Comparison of ENCODE assay signal across 22 cellular contexts in the genomic region with DNA sequence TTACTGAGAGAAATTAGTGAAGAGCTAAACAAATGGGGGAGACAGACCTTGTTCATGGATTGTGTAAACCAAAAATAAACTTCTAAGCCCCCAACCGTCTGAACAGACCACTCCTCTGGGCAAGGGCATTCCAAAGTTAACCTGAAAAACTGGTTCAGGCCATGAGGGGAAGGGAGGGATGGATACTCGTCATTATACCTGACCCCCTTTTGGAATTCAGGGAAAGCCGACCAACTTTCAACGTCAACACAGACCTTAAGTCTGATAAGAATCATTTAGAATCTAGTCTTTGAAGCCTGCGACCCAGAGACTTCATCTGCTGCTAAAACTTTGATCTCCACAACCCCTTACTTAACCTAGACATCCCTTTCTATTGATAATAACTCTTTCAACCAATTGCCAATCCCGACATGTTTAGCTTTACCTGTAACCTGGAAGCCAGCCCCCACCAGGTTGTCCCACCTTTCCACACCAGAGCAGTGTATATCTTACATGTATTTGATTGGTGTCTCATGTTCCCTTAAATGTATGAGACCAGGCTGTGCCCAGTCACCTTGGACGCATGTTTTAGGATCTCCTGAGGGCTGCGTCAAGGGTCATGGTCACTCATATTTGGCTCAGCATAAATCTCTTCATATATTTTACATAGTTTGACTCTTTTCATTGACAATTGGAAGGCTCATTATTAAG. TPM values are rescaled to one million over a fixed set of nuclear protein-coding genes. Genes with fewer than 3 reads are reported as not detected.
DNase-seq lines count a peak whose midpoint lies in the region; ATAC-seq and TF ChIP-seq lines count a peak whose summit lies in the region.
"Had no signal": no experiment of that assay in that cellular context is flagged by ENCODE, and none has a peak within 500 bp of the region (broad histone marks: within the 10 kb centered on the region; RNA-seq: fewer than 3 reads in every experiment).

No MANE protein-coding gene starts in this region.

- H4K20me1 ChIP-seq in osteoblast (ENCODE audit: insufficient read depth, low read length), result no peaks in the 10 kb centered on the region

- no peak overlapping the region for H3K4me2 ChIP-seq in osteoblast (ENCODE audit: insufficient read depth, low read length)

- H3K79me2 ChIP-seq in osteoblast (ENCODE audit: insufficient read depth, low read length), result no peaks in the 10 kb centered on the region

- intact Hi-C loops in cardiac septum (cut with DNase I), result no loop called here
- intact Hi-C loops in Right ventricle myocardium superior (cut with DNase I), result no loop called here

- peaks cover 8% of the 10 kb centered on the region for H3K9me3 Mint-ChIP-seq in endodermal cell
- no peaks in the 10 kb centered on the region for H3K9me3 Mint-ChIP-seq in immature natural killer cell
- H3K9me3 Mint-ChIP-seq: CD8-positive, alpha-beta T cell had no signal

- H3K9ac ChIP-seq in endodermal cell (ENCODE audit: extremely low read depth, low read length, poor library complexity, severe bottlenecking), result no peak overlapping the region

- H3K4me3 Mint-ChIP-seq in endodermal cell, result no peak overlapping the region
- no peak overlapping the region for H3K4me3 Mint-ChIP-seq in immature natural killer cell
- H3K4me3 Mint-ChIP-seq: CD8-positive, alpha-beta T cell had no signal

- H3K27me3 ChIP-seq in endodermal cell (ENCODE audit: control insufficient read depth, insufficient read depth, low read length, poor library complexity, severe bottlenecking) (no peaks in the 10 kb centered on the region), osteoblast (ENCODE audit: insufficient read depth, low read length) (no peaks in the 10 kb centered on the region)
- H3K27me3 ChIP-seq: Peyer's patch had no signal

- ATAC-seq in Right ventricle myocardium superior (ENCODE audit: poor library complexity) (no peak), GM21619 (IDR thresholded peaks at IDR 0.05; ENCODE audit: unreplicated experiment) (no peak)
- ATAC-seq: CD8-positive, alpha-beta T cell; HepG2 had no signal

- H3K27ac ChIP-seq in endodermal cell (ENCODE audit: low read depth, low read length) (no peak overlapping the region), osteoblast (ENCODE audit: low read depth, low read length) (no peak overlapping the region)
- H3K27ac ChIP-seq: Peyer's patch, SJCRH30 had no signal

- peaks cover 9% of the 10 kb centered on the region for H3K4me1 ChIP-seq in endodermal cell (ENCODE audit: control insufficient read depth, insufficient read depth, low read length)
- no peaks in the 10 kb centered on the region for H3K4me1 ChIP-seq in osteoblast (ENCODE audit: insufficient read depth, low read length)

- DNase-seq in cardiac septum (ENCODE audit: low spot score) (peak; percentile 26), Right ventricle myocardium superior (no peak), endodermal cell (peak; percentile 23), osteoblast (ENCODE audit: insufficient read length, low spot score, missing footprints) (peak; percentile 86), immature natural killer cell (no peak), NAMALWA (ENCODE audit: low spot score) (no peak)
- DNase-seq in activated CD4-positive, alpha-beta T cell treated with anti-CD3 and anti-CD28 coated beads for 4 hours, result no peak
- DNase-seq: CD8-positive, alpha-beta T cell; DND-41; GF-D8; GOT3; Karpas-422; MM.1S; NCI-H1105 treated with DMSO at 0.1 percent for 48 hours; NCI-H187 treated with DMSO at 0.1 percent for 48 hours; NCI-H2171; NCI-H510A; NCI-H82; SJCRH30 had no signal

- H3K36me3 Mint-ChIP-seq in endodermal cell (ENCODE audit: low read depth), result no peaks in the 10 kb centered on the region
- H3K36me3 Mint-ChIP-seq in immature natural killer cell, result no peaks in the 10 kb centered on the region
- H3K36me3 Mint-ChIP-seq: CD8-positive, alpha-beta T cell had no signal

- WGBS in endodermal cell (ENCODE audit: insufficient coverage in 1 of 2, insufficient read length in 1 of 2), 2 experiments, result 88 to 91% methylated on average over 7 to 8 of the region's 8 CpGs

- peaks cover 20% of the 10 kb centered on the region for H3K27me3 Mint-ChIP-seq in endodermal cell (ENCODE audit: insufficient read depth)
- peaks cover 4 to 7% (median 5%) of the 10 kb centered on the region in 3 donors for H3K27me3 Mint-ChIP-seq in immature natural killer cell (ENCODE audit: low read depth in 3 of 3)

- peaks cover 2% of the 10 kb centered on the region for H3K4me1 Mint-ChIP-seq in endodermal cell
- peaks cover 18 to 20% of the 10 kb centered on the region in 2 donors for H3K4me1 Mint-ChIP-seq in immature natural killer cell

- H2AFZ ChIP-seq in osteoblast (ENCODE audit: low read length), result no peak overlapping the region

- no peaks in the 10 kb centered on the region for H3K9me3 ChIP-seq in endodermal cell (ENCODE audit: control insufficient read depth, low read length)
- no peaks in the 10 kb centered on the region for H3K9me3 ChIP-seq in osteoblast (ENCODE audit: low read depth, low read length)
- H3K9me3 ChIP-seq: Peyer's patch, SJCRH30 had no signal

- H3K27ac Mint-ChIP-seq in endodermal cell, result no peak overlapping the region
- H3K27ac Mint-ChIP-seq in immature natural killer cell, result peak overlapping the region in 1 of 6 donors; percentile 43
- H3K27ac Mint-ChIP-seq: CD8-positive, alpha-beta T cell had no signal

- H3K36me3 ChIP-seq in endodermal cell (ENCODE audit: control insufficient read depth, insufficient read depth, low read length) (no peaks in the 10 kb centered on the region), osteoblast (ENCODE audit: insufficient read depth, low read length) (no peaks in the 10 kb centered on the region)
- H3K36me3 ChIP-seq: Peyer's patch, SJCRH30 had no signal

- H3K4me3 ChIP-seq in endodermal cell (ENCODE audit: low read length) (no peak overlapping the region), osteoblast (ENCODE audit: insufficient read depth, low read length) (no peak overlapping the region)
- H3K4me3 ChIP-seq: Peyer's patch, SJCRH30 had no signal

- TF ChIP-seq CTCF in endodermal cell (conservative IDR thresholded peaks at IDR 0.05), result no peak
- TF ChIP-seq CTCF in osteoblast (IDR thresholded peaks at IDR 0.05; ENCODE audit: extremely low read depth, low read depth, low read length), result no peak

RNA-seq across cellular contexts. Expression of gene SLC19A1, which starts 5.1 kb away (rescaled TPM):
- total RNA-seq in cardiac septum (2.7 TPM), Right ventricle myocardium superior (6.9 TPM), endodermal cell (10 to 100 TPM; 28.8 to 29.4 TPM), osteoblast (2.9 and 3.2 TPM in 2 replicates)
- 19.9 TPM for polyA plus RNA-seq in endodermal cell (2013, experiment 1 of 2)
- 16.4 TPM for polyA plus RNA-seq in endodermal cell (2013, experiment 2 of 2)
- 1 to 10 TPM in 2 of 3 donors, under 1 TPM in 1; 0.84 to 7.1 (median 1.7) TPM for polyA plus RNA-seq in immature natural killer cell

Comparison
In these comparisons a context has a peak if more than half of its experiments do, and no peak if none do; other contexts are left out.
1. DNase-seq: peak in cardiac septum (single experiment), endodermal cell (single experiment) and osteoblast (single experiment); none in Right ventricle myocardium superior (single experiment), activated CD4-positive, alpha-beta T cell treated with anti-CD3 and anti-CD28 coated beads for 4 hours (0 of 2), immature natural killer cell (0 of 3) and NAMALWA (single experiment).